Comparison of ENCODE assay signal across 1 cellular context in the genomic region with DNA sequence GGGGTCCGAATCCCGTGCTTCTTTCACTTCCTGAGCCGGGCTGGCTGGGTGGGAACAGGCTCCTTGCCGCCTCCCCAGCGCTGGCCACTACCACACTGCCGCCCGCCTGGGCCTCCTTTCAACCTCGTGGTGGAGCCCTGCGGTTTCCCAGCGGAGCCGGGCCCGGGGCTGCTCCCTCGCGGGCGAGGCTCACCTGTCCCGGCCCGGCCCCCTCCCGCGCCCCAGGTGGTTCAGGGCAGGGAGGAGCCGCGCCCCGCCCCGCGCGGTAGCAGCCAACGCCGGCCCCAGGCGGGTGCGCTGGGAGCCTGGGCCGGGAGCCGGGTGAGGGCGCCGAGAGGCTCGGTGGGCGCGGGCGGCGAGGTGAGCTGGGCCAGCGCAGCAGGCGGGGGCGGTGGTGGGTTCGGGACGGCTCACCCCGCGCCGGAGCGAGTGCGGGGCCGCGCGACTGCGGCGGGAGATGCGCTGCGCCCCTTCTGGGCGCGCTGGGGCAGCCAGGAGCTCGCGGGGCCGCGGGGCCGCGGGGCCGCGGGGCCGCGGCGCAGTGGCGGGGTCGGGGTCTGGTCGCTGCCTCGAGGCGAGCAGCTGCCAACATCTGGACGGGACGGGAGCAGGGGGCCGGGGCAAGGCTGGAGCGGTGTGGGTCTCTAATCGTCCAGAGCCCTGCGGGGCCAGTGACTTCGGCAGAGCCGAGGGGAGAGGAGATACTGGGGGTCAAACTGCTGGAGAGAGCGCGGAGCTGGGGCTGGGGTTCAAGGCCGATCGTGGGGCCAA.
TF ChIP-seq lines count a peak whose summit lies in the region.

LYPD6B (plus strand) TSS at position 258 of the 771 bp plus-strand sequence. CDS start 92,250 bp downstream, outside the sequence.

TF ChIP-seq in HepG2, 621 proteins besides CTCF, POLR2A, EP300 and RAD21 (continued from another document):
- TF ChIP-seq SP140L (CRISPR knock-in tag; IDR thresholded peaks at IDR 0.05; ENCODE audit: borderline replicate concordance) (no peak), ZNF563 (CRISPR knock-in tag; IDR thresholded peaks at IDR 0.05) (peak; percentile 21; the same call in 1 of the 2 replicates), RNF2 (conservative IDR thresholded peaks at IDR 0.05; ENCODE audit: low read depth) (0 out of 2 replicates have a peak, but pooled peaks have one; percentile 45), ZNF687 (CRISPR knock-in tag; IDR thresholded peaks at IDR 0.05) (peak; percentile 36; the same call in 1 of the 2 replicates)
- TF ChIP-seq, protein P1, sequence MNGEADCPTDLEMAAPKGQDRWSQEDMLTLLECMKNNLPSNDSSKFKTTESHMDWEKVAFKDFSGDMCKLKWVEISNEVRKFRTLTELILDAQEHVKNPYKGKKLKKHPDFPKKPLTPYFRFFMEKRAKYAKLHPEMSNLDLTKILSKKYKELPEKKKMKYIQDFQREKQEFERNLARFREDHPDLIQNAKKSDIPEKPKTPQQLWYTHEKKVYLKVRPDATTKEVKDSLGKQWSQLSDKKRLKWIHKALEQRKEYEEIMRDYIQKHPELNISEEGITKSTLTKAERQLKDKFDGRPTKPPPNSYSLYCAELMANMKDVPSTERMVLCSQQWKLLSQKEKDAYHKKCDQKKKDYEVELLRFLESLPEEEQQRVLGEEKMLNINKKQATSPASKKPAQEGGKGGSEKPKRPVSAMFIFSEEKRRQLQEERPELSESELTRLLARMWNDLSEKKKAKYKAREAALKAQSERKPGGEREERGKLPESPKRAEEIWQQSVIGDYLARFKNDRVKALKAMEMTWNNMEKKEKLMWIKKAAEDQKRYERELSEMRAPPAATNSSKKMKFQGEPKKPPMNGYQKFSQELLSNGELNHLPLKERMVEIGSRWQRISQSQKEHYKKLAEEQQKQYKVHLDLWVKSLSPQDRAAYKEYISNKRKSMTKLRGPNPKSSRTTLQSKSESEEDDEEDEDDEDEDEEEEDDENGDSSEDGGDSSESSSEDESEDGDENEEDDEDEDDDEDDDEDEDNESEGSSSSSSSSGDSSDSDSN (CRISPR knock-in tag; IDR thresholded peaks at IDR 0.05), result peak; percentile 20; the same call in 1 of the 2 replicates
